ENCODE assay signal across 23 cellular contexts in genomic region chr7:7695418-7695817, GRCh38. TPM values are rescaled to one million over a fixed set of nuclear protein-coding genes. Genes with fewer than 3 reads are reported as not detected.
A peak's percentile ranks its signal among the peaks of the same experiment; 100 is the strongest.
DNase-seq lines count a peak whose midpoint lies in the region; ATAC-seq and TF ChIP-seq lines count a peak whose summit lies in the region.
"Had no signal": no experiment of that assay in that cellular context is flagged by ENCODE, and none has a peak within 500 bp of the region (broad histone marks: within the 10 kb centered on the region; RNA-seq: fewer than 3 reads in every experiment).

No MANE protein-coding gene starts in this region.

- H3K36me3 Mint-ChIP-seq in mesothelial cell of epicardium = peaks cover 6% of the 10 kb centered on the region

- ATAC-seq in thoracic aorta (ENCODE audit: insufficient number of reproducible peaks, low FRiP score, low read depth) (no peak), HG02884 (IDR thresholded peaks at IDR 0.05; ENCODE audit: unreplicated experiment) (no peak), HG02763 (IDR thresholded peaks at IDR 0.05; ENCODE audit: unreplicated experiment) (no peak)
- ATAC-seq: activated T-helper 17 cell treated with anti-CD3 and anti-CD28 coated beads, Interleukin-2, amount 50 U/mL, for 72 hours; left lung had no signal

- peaks cover 13% of the 10 kb centered on the region for H3K4me1 Mint-ChIP-seq in mesothelial cell of epicardium

- TF ChIP-seq CTCF in foreskin fibroblast (IDR thresholded peaks at IDR 0.05; ENCODE audit: low read depth, low read length) = no peak
- TF ChIP-seq CTCF in mesothelial cell of epicardium (IDR thresholded peaks at IDR 0.05; ENCODE audit: unreplicated experiment) = no peak
- TF ChIP-seq CTCF in thoracic aorta (IDR thresholded peaks at IDR 0.05) = no peak
- no peak for TF ChIP-seq CTCF in ovary (IDR thresholded peaks at IDR 0.05)
- no peak for TF ChIP-seq CTCF in spleen (IDR thresholded peaks at IDR 0.05 in 8 of 11, conservative IDR thresholded peaks at IDR 0.05 in 3 of 11)

- peak overlapping the region; percentile 22 for H3K27ac Mint-ChIP-seq in mesothelial cell of epicardium
- H3K27ac Mint-ChIP-seq: activated naive CD8-positive, alpha-beta T cell treated with anti-CD3 and anti-CD28 coated beads for 36 hours; activated T-helper 17 cell treated with anti-CD3 and anti-CD28 coated beads, Interleukin-2, amount 50 U/mL, for 72 hours; CD4-positive, alpha-beta T cell had no signal

- no peaks in the 10 kb centered on the region for H3K27me3 Mint-ChIP-seq in mesothelial cell of epicardium (ENCODE audit: low read depth)
- H3K27me3 Mint-ChIP-seq: activated naive CD8-positive, alpha-beta T cell treated with anti-CD3 and anti-CD28 coated beads for 36 hours; activated T-helper 17 cell treated with anti-CD3 and anti-CD28 coated beads, Interleukin-2, amount 50 U/mL, for 72 hours; CD4-positive, alpha-beta T cell had no signal

- intact Hi-C loops in ovary (cut with DNase I) (no loop called here), spleen (cut with DNase I; ENCODE audit: low total_unique reads) (no loop called here)

- no peak overlapping the region for H3K4me3 ChIP-seq in foreskin fibroblast (ENCODE audit: low read depth in 1 of 2, low read length in 2 of 2)
- H3K4me3 ChIP-seq in thoracic aorta = no peak overlapping the region
- H3K4me3 ChIP-seq in ovary = no peak overlapping the region
- no peak overlapping the region for H3K4me3 ChIP-seq in spleen
- H3K4me3 ChIP-seq: left lung, skin epidermis had no signal

- no peak overlapping the region for H3K4me3 Mint-ChIP-seq in mesothelial cell of epicardium
- H3K4me3 Mint-ChIP-seq: activated naive CD8-positive, alpha-beta T cell treated with anti-CD3 and anti-CD28 coated beads for 36 hours; activated T-helper 17 cell treated with anti-CD3 and anti-CD28 coated beads, Interleukin-2, amount 50 U/mL, for 72 hours; CD4-positive, alpha-beta T cell had no signal

- no peaks in the 10 kb centered on the region for H3K9me3 ChIP-seq in thoracic aorta
- H3K9me3 ChIP-seq in ovary = no peaks in the 10 kb centered on the region
- H3K9me3 ChIP-seq in spleen = peaks cover 0 to 3% (median 0%) of the 10 kb centered on the region in 8 donors
- H3K9me3 ChIP-seq: left lung had no signal

- no peak for TF ChIP-seq POLR2A in ovary (IDR thresholded peaks at IDR 0.05)
- no peak for TF ChIP-seq POLR2A in spleen (IDR thresholded peaks at IDR 0.05)

- H3K27me3 ChIP-seq in thoracic aorta (replicated peaks; ENCODE audit: insufficient read depth) = no peaks in the 10 kb centered on the region
- no peaks in the 10 kb centered on the region for H3K27me3 ChIP-seq in ovary
- no peaks in the 10 kb centered on the region for H3K27me3 ChIP-seq in spleen (replicated peaks in 1 of 7)
- H3K27me3 ChIP-seq: left lung had no signal

- peaks cover 9% of the 10 kb centered on the region for H3K9me3 Mint-ChIP-seq in mesothelial cell of epicardium
- H3K9me3 Mint-ChIP-seq: activated T-helper 17 cell treated with anti-CD3 and anti-CD28 coated beads, Interleukin-2, amount 50 U/mL, for 72 hours had no signal

- TF ChIP-seq EP300 in ovary (IDR thresholded peaks at IDR 0.05) = no peak

- WGBS in ovary, 3 donors = 13 to 23% (median 20%) methylated on average over 2 of the region's 2 CpGs
- WGBS in spleen, 5 donors = 69 to 88% (median 83%) methylated on average over 2 of the region's 2 CpGs

- H3K27ac ChIP-seq in thoracic aorta (peak overlapping the region; percentile 30 to 41), ovary (no peak overlapping the region), spleen (no peak overlapping the region)

- H3K36me3 ChIP-seq in thoracic aorta = no peaks in the 10 kb centered on the region
- no peaks in the 10 kb centered on the region for H3K36me3 ChIP-seq in ovary
- H3K36me3 ChIP-seq in spleen = no peaks in the 10 kb centered on the region
- H3K36me3 ChIP-seq: left lung had no signal

- peak; percentile 38 to 68 for DNase-seq in NCI-H446 (lab: John Stamatoyannopoulos, UW)
- peak; percentile 18 to 46 for DNase-seq in foreskin fibroblast
- no peak for DNase-seq in mesothelial cell of epicardium (ENCODE audit: low spot score in 2 of 2, unreplicated experiment in 2 of 2)
- DNase-seq in thoracic aorta (ENCODE audit: low spot score) = no peak
- DNase-seq in ovary = no peak
- DNase-seq in spleen = no peak
- DNase-seq: activated CD4-positive, alpha-beta T cell treated with anti-CD3 and anti-CD28 coated beads for 4 hours; activated naive CD8-positive, alpha-beta T cell treated with anti-CD3 and anti-CD28 coated beads for 36 hours; CD4-positive, alpha-beta T cell; erythroblast; Karpas-422; left lung; NCI-H1092 treated with DMSO at 0.1 percent for 48 hours; NCI-H2081 treated with DMSO at 0.1 percent for 48 hours; NCI-H524; occipital lobe; RPMI8226; stimulated activated CD8-positive, alpha-beta memory T cell treated with anti-CD3 and anti-CD28 coated beads, Interleukin-4, amount 100 ng/mL, for 48 hours; SW 1271 had no signal

- H3K4me1 ChIP-seq in thoracic aorta (ENCODE audit: control insufficient read depth in 1 of 2, low read depth in 2 of 2) = peaks cover 3 to 63% of the 10 kb centered on the region in 2 donors
- peaks cover 1% of the 10 kb centered on the region for H3K4me1 ChIP-seq in ovary (ENCODE audit: insufficient read depth)
- H3K4me1 ChIP-seq in spleen = peaks cover 0 to 38% (median 6%) of the 10 kb centered on the region in 6 donors

RNA-seq across cellular contexts. Expression of gene RPA3, which starts 23.0 kb away (rescaled TPM):
- total RNA-seq in mesothelial cell of epicardium (20.5 to 22.9 TPM (median 22.2 TPM) in 3 replicates), thoracic aorta (10 to 100 TPM in 1 of 2 donors, 1 to 10 TPM in 1; 2.7 to 13.7 TPM), ovary (10 to 100 TPM in 6 of 7 donors, 1 to 10 TPM in 1; 8.6 to 28.6 (median 17.8) TPM), spleen (10 to 100 TPM; 18.0 to 32.1 (median 25.4) TPM)
- polyA plus RNA-seq in ovary (10 to 100 TPM; 16.8 to 22.2 TPM), spleen (10 to 100 TPM; 28.3 to 41.8 (median 41.0) TPM)

RNA-seq across cellular contexts. Expression of gene UMAD1, which starts 54.9 kb away (rescaled TPM):
- total RNA-seq in mesothelial cell of epicardium (7.5 to 10.0 TPM (median 8.3 TPM) in 3 replicates), thoracic aorta (10 to 100 TPM; 12.9 to 23.9 TPM), ovary (10 to 100 TPM; 10.4 to 19.1 (median 16.2) TPM), spleen (10 to 100 TPM; 13.2 to 21.2 (median 16.9) TPM)
- polyA plus RNA-seq in ovary (10 to 100 TPM; 12.6 to 16.6 TPM), spleen (1 to 10 TPM; 7.6 to 9.3 (median 8.8) TPM)

Comparison
In these comparisons a context has a peak if more than half of its experiments do, and no peak if none do; other contexts are left out.
1. DNase-seq: peak in NCI-H446 (2 of 2) and foreskin fibroblast (2 of 2); none in mesothelial cell of epicardium (0 of 2), thoracic aorta (single experiment), ovary (0 of 5) and spleen (single experiment).
2. H3K27ac ChIP-seq: peak in thoracic aorta (2 of 2); none in ovary (0 of 2) and spleen (0 of 8).